In genomic region chr16:49547448-49547847, GRCh38 we compare ENCODE assay signal across 27 cellular contexts.
"Had no signal": no experiment of that assay in that cellular context is flagged by ENCODE, and none has a peak within 500 bp of the region (broad histone marks: within the 10 kb centered on the region; RNA-seq: fewer than 3 reads in every experiment).

No MANE protein-coding gene starts in this region.

- H3K4me1 Mint-ChIP-seq: activated B cell treated with CpG ODN at 0.5 μM for 24 hours; activated CD4-positive, alpha-beta T cell treated with anti-CD3 and anti-CD28 coated beads for 36 hours; central memory CD8-positive, alpha-beta T cell; naive thymus-derived CD8-positive, alpha-beta T cell had no signal

- H3K27me3 ChIP-seq: adrenal gland, breast epithelium, esophagus muscularis mucosa, gastrocnemius medialis, sigmoid colon, upper lobe of right lung had no signal

- H3K27ac ChIP-seq: adrenal gland, breast epithelium, coronary artery, esophagus muscularis mucosa, gastrocnemius medialis, left ventricle myocardium inferior, sigmoid colon, upper lobe of right lung had no signal

- H3K9me3 ChIP-seq: adrenal gland, breast epithelium, esophagus muscularis mucosa, gastrocnemius medialis, left ventricle myocardium inferior, sigmoid colon, upper lobe of right lung had no signal

- DNase-seq: activated B cell treated with CpG ODN at 0.5 μM for 24 hours; activated CD4-positive, alpha-beta T cell treated with anti-CD3 and anti-CD28 coated beads for 36 hours; activated CD4-positive, alpha-beta T cell treated with anti-CD3 and anti-CD28 coated beads, Interleukin-2, amount 50 U/mL, for 48 hours; activated CD8-positive, alpha-beta memory T cell treated with anti-CD3 and anti-CD28 coated beads, Interleukin-2, amount 50 U/mL, for 48 hours; activated naive CD4-positive, alpha-beta T cell; activated T-cell treated with anti-CD3 and anti-CD28 coated beads, Interleukin-2, amount 50 U/mL, for 4 hours; adrenal gland; gastrocnemius medialis; head of caudate nucleus; hypothalamus; left ventricle myocardium inferior; mammary epithelial cell; naive thymus-derived CD8-positive, alpha-beta T cell; retina; sigmoid colon; stimulated activated CD4-positive, alpha-beta T cell treated with anti-CD3 and anti-CD28 coated beads, Interleukin-2, amount 100 ng/mL, for 48 hours; stimulated activated naive CD4-positive, alpha-beta T cell; upper lobe of right lung had no signal

- H3K27me3 Mint-ChIP-seq: activated B cell treated with CpG ODN at 0.5 μM for 24 hours; activated CD4-positive, alpha-beta T cell treated with anti-CD3 and anti-CD28 coated beads for 36 hours; activated naive CD8-positive, alpha-beta T cell; naive thymus-derived CD8-positive, alpha-beta T cell; progenitor cell of endocrine pancreas had no signal

- H3K4me2 ChIP-seq: smooth muscle cell had no signal

- H3K9me3 Mint-ChIP-seq: activated B cell treated with CpG ODN at 0.5 μM for 24 hours; activated T-cell treated with anti-CD3 and anti-CD28 coated beads, Interleukin-2, amount 50 U/mL, for 4 hours; activated T-helper 2 cell treated with anti-CD3 and anti-CD28 coated beads, Interferon-gamma antibody, Interleukin-2, Interleukin-4, amounts not matched to agents 10 μg/mL and 5 μg/mL and 100 μg/mL, durations not matched to agents 14 hours and 24 hours and 36 hours; central memory CD8-positive, alpha-beta T cell; mesothelial cell of epicardium; naive thymus-derived CD8-positive, alpha-beta T cell had no signal

- H3K4me3 Mint-ChIP-seq: activated B cell treated with CpG ODN at 0.5 μM for 24 hours; activated CD4-positive, alpha-beta T cell treated with anti-CD3 and anti-CD28 coated beads for 36 hours; activated naive CD8-positive, alpha-beta T cell; activated T-cell treated with anti-CD3 and anti-CD28 coated beads, Interleukin-2, amount 50 U/mL, for 4 hours; central memory CD8-positive, alpha-beta T cell; mesothelial cell of epicardium; naive thymus-derived CD8-positive, alpha-beta T cell had no signal

- H3K36me3 Mint-ChIP-seq: activated naive CD8-positive, alpha-beta T cell; mesothelial cell of epicardium; naive thymus-derived CD8-positive, alpha-beta T cell had no signal

- H3K27ac Mint-ChIP-seq: activated B cell treated with CpG ODN at 0.5 μM for 24 hours; activated CD4-positive, alpha-beta T cell treated with anti-CD3 and anti-CD28 coated beads for 36 hours; activated naive CD8-positive, alpha-beta T cell; activated T-helper 2 cell treated with anti-CD3 and anti-CD28 coated beads, Interferon-gamma antibody, Interleukin-2, Interleukin-4, amounts not matched to agents 10 μg/mL and 5 μg/mL and 100 μg/mL, durations not matched to agents 14 hours and 24 hours and 36 hours; mesothelial cell of epicardium; naive thymus-derived CD8-positive, alpha-beta T cell; progenitor cell of endocrine pancreas had no signal

- ATAC-seq: activated CD4-positive, alpha-beta T cell treated with anti-CD3 and anti-CD28 coated beads for 36 hours; activated T-cell treated with anti-CD3 and anti-CD28 coated beads, Interleukin-2, amount 50 U/mL, for 4 hours; gastrocnemius medialis; naive thymus-derived CD8-positive, alpha-beta T cell; upper lobe of right lung had no signal

- H3K36me3 ChIP-seq: adrenal gland, breast epithelium, esophagus muscularis mucosa, gastrocnemius medialis, left ventricle myocardium inferior, sigmoid colon, upper lobe of right lung had no signal

- H3K4me1 ChIP-seq: adrenal gland, breast epithelium, left ventricle myocardium inferior, upper lobe of right lung had no signal

- H3K4me3 ChIP-seq: adrenal gland, breast epithelium, coronary artery, esophagus muscularis mucosa, gastrocnemius medialis, left ventricle myocardium inferior, sigmoid colon, smooth muscle cell, upper lobe of right lung had no signal
